Comparison of ENCODE assay signal across 8 cellular contexts in the genomic region with DNA sequence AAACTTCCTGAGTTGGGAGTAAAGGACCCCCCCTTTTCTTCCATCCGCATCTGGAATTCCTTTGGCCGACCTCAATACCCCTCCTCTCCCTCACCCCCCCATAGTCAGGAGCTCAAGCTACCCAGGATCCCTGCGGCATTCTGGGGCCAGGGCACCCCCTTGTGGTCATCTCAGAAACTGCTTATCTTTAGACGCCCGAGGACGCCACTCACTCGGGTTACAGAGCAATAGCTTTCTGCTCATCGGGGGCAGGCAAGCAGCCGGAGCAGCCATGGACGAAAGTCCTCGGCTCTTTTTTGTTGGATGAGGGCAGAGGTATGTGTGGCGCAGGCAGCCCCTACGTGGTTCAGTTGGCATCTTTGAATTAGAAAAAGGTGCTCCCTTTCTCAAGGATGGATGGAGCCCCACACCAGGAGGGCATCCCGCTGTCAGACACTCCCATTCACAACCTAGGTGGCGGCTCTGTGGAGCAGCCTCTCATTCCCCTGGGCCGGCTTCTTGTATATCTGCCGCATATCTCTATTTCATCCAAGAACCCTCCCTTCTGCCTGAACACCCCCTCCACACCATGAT. TPM values are rescaled to one million over a fixed set of nuclear protein-coding genes. Genes with fewer than 3 reads are reported as not detected.
DNase-seq lines count a peak whose midpoint lies in the region; ATAC-seq and TF ChIP-seq lines count a peak whose summit lies in the region.

No MANE protein-coding gene starts in this region.

- peaks cover 41% of the 10 kb centered on the region for H3K4me1 ChIP-seq in DND-41 (ENCODE audit: insufficient read depth, low read length)
- peaks cover 34% of the 10 kb centered on the region for H3K4me1 ChIP-seq in HUES64 (ENCODE audit: insufficient read depth, low read length)
- H3K4me1 ChIP-seq in cardiac muscle cell (ENCODE audit: low read depth): peaks cover 6% of the 10 kb centered on the region
- H3K4me1 ChIP-seq in trophoblast cell (ENCODE audit: control insufficient read depth in 1 of 2, insufficient read depth in 2 of 2, low read length in 2 of 2): peaks cover 31 to 41% of the 10 kb centered on the region in 2 experiments

- H3K27me3 Mint-ChIP-seq in activated naive CD8-positive, alpha-beta T cell treated with anti-CD3 and anti-CD28 coated beads for 36 hours: peaks cover 37% of the 10 kb centered on the region

- H3K27me3 ChIP-seq in DND-41 (ENCODE audit: insufficient read depth, low read length, poor library complexity): no peaks in the 10 kb centered on the region
- peaks cover 40% of the 10 kb centered on the region for H3K27me3 ChIP-seq in HUES64 (ENCODE audit: insufficient read depth, low read length)
- peaks cover 44% of the 10 kb centered on the region for H3K27me3 ChIP-seq in cardiac muscle cell
- H3K27me3 ChIP-seq in trophoblast cell (ENCODE audit: insufficient read depth, low read length): peaks cover 26% of the 10 kb centered on the region

- H3K27ac ChIP-seq in DND-41 (ENCODE audit: low read length) (no peak overlapping the region), HUES64 (ENCODE audit: low read depth, low read length) (peak overlapping the region; percentile 86), cardiac muscle cell (peak overlapping the region; percentile 41), trophoblast cell (ENCODE audit: low read depth, low read length) (peak overlapping the region; percentile 86)

- H4K8ac ChIP-seq in trophoblast cell (ENCODE audit: low read depth, low read length): peak overlapping the region; percentile 68

- ATAC-seq in DND-41 (ENCODE audit: insufficient read depth, low read depth) (peak; percentile 41), HG03025 (IDR thresholded peaks at IDR 0.05; ENCODE audit: low FRiP score, unreplicated experiment) (no peak), HG02852 (IDR thresholded peaks at IDR 0.05; ENCODE audit: unreplicated experiment) (no peak)

- 6% methylated on average over 17 of the region's 17 CpGs for WGBS in HUES64
- no CpG with 5 or more reads among the region's 17 CpGs for WGBS in trophoblast cell (ENCODE audit: extremely low coverage, insufficient coverage, insufficient read length)

- peak; percentile 68 for DNase-seq in DND-41
- DNase-seq in SK-MEL-5 (ENCODE audit: low read depth, low spot score): peak; percentile 73
- peak; percentile 65 for DNase-seq in activated naive CD8-positive, alpha-beta T cell treated with anti-CD3 and anti-CD28 coated beads for 36 hours
- peak; percentile 85 to 88 for DNase-seq in cardiac muscle cell (ENCODE audit: low read depth in 1 of 2, low spot score in 1 of 2)
- peak in 1 of 2 donors; percentile 87 for DNase-seq in trophoblast cell

- H3K4me2 ChIP-seq in DND-41 (ENCODE audit: insufficient read depth, low read length) (no peak overlapping the region), trophoblast cell (ENCODE audit: low read length) (peak overlapping the region; percentile 57)

- in situ Hi-C loops in SK-MEL-5 (cut with HindIII; ENCODE audit: low pct_unique_long_range_greater_than_20kb, low sequenced_read_pairs): no loop called here

- H2BK120ac ChIP-seq in trophoblast cell (ENCODE audit: insufficient read depth, low read length, poor library complexity): no peak overlapping the region

- no peaks in the 10 kb centered on the region for H3K9me3 Mint-ChIP-seq in activated naive CD8-positive, alpha-beta T cell treated with anti-CD3 and anti-CD28 coated beads for 36 hours

- no peak overlapping the region for H3K4me3 Mint-ChIP-seq in activated naive CD8-positive, alpha-beta T cell treated with anti-CD3 and anti-CD28 coated beads for 36 hours

- H2AK5ac ChIP-seq in trophoblast cell (ENCODE audit: low read length): no peak overlapping the region

- no peak overlapping the region for H2BK12ac ChIP-seq in trophoblast cell (ENCODE audit: low read length)

- H3K36me3 ChIP-seq in DND-41 (ENCODE audit: insufficient read depth, low read length): peaks cover 29% of the 10 kb centered on the region
- H3K36me3 ChIP-seq in HUES64 (ENCODE audit: insufficient read depth, low read length): peaks cover 11% of the 10 kb centered on the region
- no peaks in the 10 kb centered on the region for H3K36me3 ChIP-seq in cardiac muscle cell
- H3K36me3 ChIP-seq in trophoblast cell (ENCODE audit: control insufficient read depth in 1 of 2, insufficient read depth in 2 of 2, low read length in 2 of 2): peaks cover 11 to 12% of the 10 kb centered on the region in 2 experiments

- peaks cover 9% of the 10 kb centered on the region; the same call in 1 of the 2 replicates for H4K20me1 ChIP-seq in DND-41 (ENCODE audit: insufficient read depth, low read length)

- peaks cover 12% of the 10 kb centered on the region for H3K36me3 Mint-ChIP-seq in activated naive CD8-positive, alpha-beta T cell treated with anti-CD3 and anti-CD28 coated beads for 36 hours

- H3K4ac ChIP-seq in trophoblast cell (ENCODE audit: low read depth, low read length): no peak overlapping the region

- no peak overlapping the region for H2AFZ ChIP-seq in DND-41 (ENCODE audit: low read depth, low read length)
- no peak overlapping the region for H2AFZ ChIP-seq in trophoblast cell (ENCODE audit: insufficient read depth, low read length, poor library complexity)

- no peak overlapping the region for H3K23ac ChIP-seq in trophoblast cell (ENCODE audit: low read length)

- no peak overlapping the region for H2BK5ac ChIP-seq in trophoblast cell (ENCODE audit: low read depth, low read length, poor library complexity)

- H3K4me1 Mint-ChIP-seq in activated naive CD8-positive, alpha-beta T cell treated with anti-CD3 and anti-CD28 coated beads for 36 hours: peaks cover 31% of the 10 kb centered on the region

- H3K9ac ChIP-seq in DND-41 (ENCODE audit: low read depth, low read length) (no peak overlapping the region), HUES64 (ENCODE audit: low read depth, low read length) (0 out of 2 replicates have a peak overlapping the region, but pooled peaks have one; percentile 12), trophoblast cell (ENCODE audit: low read length) (no peak overlapping the region)

- H3K9me3 ChIP-seq in DND-41 (ENCODE audit: insufficient read depth, low read length, severe bottlenecking): no peaks in the 10 kb centered on the region
- no peaks in the 10 kb centered on the region for H3K9me3 ChIP-seq in HUES64 (ENCODE audit: insufficient read depth, low read depth, low read length)
- H3K9me3 ChIP-seq in cardiac muscle cell (ENCODE audit: low read depth): no peaks in the 10 kb centered on the region
- peaks cover 2% of the 10 kb centered on the region for H3K9me3 ChIP-seq in trophoblast cell (ENCODE audit: insufficient read depth, low read depth, low read length)

- no peak overlapping the region for H3K14ac ChIP-seq in trophoblast cell (ENCODE audit: low read length)

- H3K79me2 ChIP-seq in DND-41 (ENCODE audit: insufficient read depth, low read length) (peaks cover 32% of the 10 kb centered on the region), trophoblast cell (ENCODE audit: control insufficient read depth, insufficient read depth, low read length, poor library complexity) (peaks cover 9% of the 10 kb centered on the region)

- H3K79me1 ChIP-seq in trophoblast cell (ENCODE audit: low read length): peaks cover 13% of the 10 kb centered on the region

- H3K27ac Mint-ChIP-seq in activated naive CD8-positive, alpha-beta T cell treated with anti-CD3 and anti-CD28 coated beads for 36 hours: no peak overlapping the region

- no peak overlapping the region for H3K18ac ChIP-seq in trophoblast cell (ENCODE audit: low read length)

- H3K4me3 ChIP-seq in DND-41 (ENCODE audit: low read depth in 1 of 2, low read length in 2 of 2) (no peak overlapping the region), HUES64 (ENCODE audit: low read length) (peak overlapping the region; percentile 59), cardiac muscle cell (no peak overlapping the region), trophoblast cell (ENCODE audit: low read depth, low read length) (no peak overlapping the region)

- TF ChIP-seq CTCF in DND-41 (IDR thresholded peaks at IDR 0.05; ENCODE audit: borderline replicate concordance, extremely low read depth, low read length, poor library complexity, severe bottlenecking) (peak; percentile 87), cardiac muscle cell (IDR thresholded peaks at IDR 0.05; ENCODE audit: low read depth, low read length) (peak; percentile 94)

- no peak overlapping the region for H4K91ac ChIP-seq in trophoblast cell (ENCODE audit: low read depth, low read length)

- no peak overlapping the region for H4K12ac ChIP-seq in trophoblast cell (ENCODE audit: low read depth, low read length)

RNA-seq across cellular contexts. Expression of gene C1QTNF5, which starts 2.3 kb away (rescaled TPM):
- polyA plus RNA-seq in HUES64 (2013, experiment 1 of 2): 1.1 TPM
- polyA plus RNA-seq in HUES64 (2013, experiment 2 of 2): 2.3 TPM
- total RNA-seq in SK-MEL-5 (2014; rRNA removed; shearing (Covaris generic)): not detected in 2 replicates
- not detected in 2 replicates for polyA plus RNA-seq in SK-MEL-5 (2015; cell fraction: cytosol; rRNA removed)
- polyA plus RNA-seq in SK-MEL-5 (2015; cell fraction: nucleus; rRNA removed): not detected in 2 replicates
- total RNA-seq in activated naive CD8-positive, alpha-beta T cell treated with anti-CD3 and anti-CD28 coated beads for 36 hours: not detected
- 3.4 and 8.0 TPM in 2 replicates for total RNA-seq in cardiac muscle cell
- polyA plus RNA-seq in cardiac muscle cell: 5.8 and 10.4 TPM in 2 replicates
- polyA plus RNA-seq in trophoblast cell (2013): 1.3 and 1.8 TPM in 2 replicates

RNA-seq across cellular contexts. Expression of gene RNF26, which starts 4.1 kb away (rescaled TPM):
- polyA plus RNA-seq in HUES64 (2013, experiment 1 of 2): 43.1 TPM
- 56.8 TPM for polyA plus RNA-seq in HUES64 (2013, experiment 2 of 2)
- total RNA-seq in SK-MEL-5 (2014; rRNA removed; shearing (Covaris generic)): 3.2 and 3.5 TPM in 2 replicates
- 33.1 and 34.7 TPM in 2 replicates for polyA plus RNA-seq in SK-MEL-5 (2015; cell fraction: cytosol; rRNA removed)
- polyA plus RNA-seq in SK-MEL-5 (2015; cell fraction: nucleus; rRNA removed): 7.7 and 11.7 TPM in 2 replicates
- total RNA-seq in activated naive CD8-positive, alpha-beta T cell treated with anti-CD3 and anti-CD28 coated beads for 36 hours: 10 to 100 TPM; 31.8 to 33.0 TPM
- 7.3 and 18.6 TPM in 2 replicates for total RNA-seq in cardiac muscle cell
- polyA plus RNA-seq in cardiac muscle cell: 45.6 and 99.8 TPM in 2 replicates
- 40.9 and 41.2 TPM in 2 replicates for polyA plus RNA-seq in trophoblast cell (2013)

RNA-seq across cellular contexts. Expression of gene MFRP, which starts 8.1 kb away (rescaled TPM):
- not detected for polyA plus RNA-seq in HUES64 (2013, experiment 1 of 2)
- polyA plus RNA-seq in HUES64 (2013, experiment 2 of 2): not detected
- total RNA-seq in SK-MEL-5 (2014; rRNA removed; shearing (Covaris generic)): not detected in 2 replicates
- not detected in 2 replicates for polyA plus RNA-seq in SK-MEL-5 (2015; cell fraction: cytosol; rRNA removed)
- not detected in 2 replicates for polyA plus RNA-seq in SK-MEL-5 (2015; cell fraction: nucleus; rRNA removed)
- not detected for total RNA-seq in activated naive CD8-positive, alpha-beta T cell treated with anti-CD3 and anti-CD28 coated beads for 36 hours
- not detected in 2 replicates for total RNA-seq in cardiac muscle cell
- not detected in 2 replicates for polyA plus RNA-seq in cardiac muscle cell
- polyA plus RNA-seq in trophoblast cell (2013): not detected in 2 replicates

RNA-seq across cellular contexts. Expression of gene MCAM, which starts 21.5 kb away (rescaled TPM):
- 13.1 TPM for polyA plus RNA-seq in HUES64 (2013, experiment 1 of 2)
- polyA plus RNA-seq in HUES64 (2013, experiment 2 of 2): 12.7 TPM
- total RNA-seq in SK-MEL-5 (2014; rRNA removed; shearing (Covaris generic)): 335 and 356 TPM in 2 replicates
- 797 and 1,065 TPM in 2 replicates for polyA plus RNA-seq in SK-MEL-5 (2015; cell fraction: cytosol; rRNA removed)
- polyA plus RNA-seq in SK-MEL-5 (2015; cell fraction: nucleus; rRNA removed): 130 and 174 TPM in 2 replicates
- 1 to 10 TPM; 8.9 to 9.9 TPM for total RNA-seq in activated naive CD8-positive, alpha-beta T cell treated with anti-CD3 and anti-CD28 coated beads for 36 hours
- total RNA-seq in cardiac muscle cell: 32.5 and 49.3 TPM in 2 replicates
- polyA plus RNA-seq in cardiac muscle cell: 13.8 and 14.8 TPM in 2 replicates
- 42.9 and 51.1 TPM in 2 replicates for polyA plus RNA-seq in trophoblast cell (2013)

RNA-seq across cellular contexts. Expression of gene USP2, which starts 43.1 kb away (rescaled TPM):
- polyA plus RNA-seq in HUES64 (2013, experiment 1 of 2): 3.9 TPM
- polyA plus RNA-seq in HUES64 (2013, experiment 2 of 2): 3.6 TPM
- total RNA-seq in SK-MEL-5 (2014; rRNA removed; shearing (Covaris generic)): 0.37 and 0.40 TPM in 2 replicates
- polyA plus RNA-seq in SK-MEL-5 (2015; cell fraction: cytosol; rRNA removed): 1.6 and 3.5 TPM in 2 replicates
- 1.5 and 6.0 TPM in 2 replicates for polyA plus RNA-seq in SK-MEL-5 (2015; cell fraction: nucleus; rRNA removed)
- 1 to 10 TPM in 1 of 2 experiments, under 1 TPM in 1; 0.82 to 1.4 TPM for total RNA-seq in activated naive CD8-positive, alpha-beta T cell treated with anti-CD3 and anti-CD28 coated beads for 36 hours
- 28.3 and 39.0 TPM in 2 replicates for total RNA-seq in cardiac muscle cell
- 36.5 and 44.1 TPM in 2 replicates for polyA plus RNA-seq in cardiac muscle cell
- polyA plus RNA-seq in trophoblast cell (2013): 3.2 and 3.3 TPM in 2 replicates
